In genomic region chr3:60301142-60301541, GRCh38 we compare ENCODE assay signal across 21 cellular contexts.
DNase-seq lines count a peak whose midpoint lies in the region; ATAC-seq, FAIRE-seq and TF ChIP-seq lines count a peak whose summit lies in the region.
"Had no signal": no experiment of that assay in that cellular context is flagged by ENCODE, and none has a peak within 500 bp of the region (broad histone marks: within the 10 kb centered on the region; RNA-seq: fewer than 3 reads in every experiment).

No MANE protein-coding gene starts in this region.

- POLR2A ChIA-PET in SK-N-SH (lab: Yijun Ruan, JAX), result no interaction called here

- CTCF ChIA-PET in SK-N-SH (lab: Yijun Ruan, JAX), result interaction anchor here (0.7 kb wide), 1 partner anchor 9 kb away, joined by 3 read pairs; no protein-coding TSS in a partner anchor

- H3K9me3 ChIP-seq in SK-N-SH (no peaks in the 10 kb centered on the region), astrocyte (ENCODE audit: insufficient read depth, low read depth, low read length) (no peaks in the 10 kb centered on the region), smooth muscle cell (replicated peaks; ENCODE audit: low read depth) (no peaks in the 10 kb centered on the region)

- H3K9me3 Mint-ChIP-seq in astrocyte (ENCODE audit: unreplicated experiment), result peaks cover 3% of the 10 kb centered on the region
- H3K9me3 Mint-ChIP-seq: immature natural killer cell; stimulated activated naive B cell treated with anti-CD40 and anti-IgM and Interleukin-4, amounts not matched to agents 10 μg/mL and 1 μg/mL and 100 μg/mL, for 72 hours had no signal

- H3K27me3 ChIP-seq in SK-N-SH (ENCODE audit: insufficient read depth) (no peaks in the 10 kb centered on the region), astrocyte (ENCODE audit: insufficient read depth, low read length) (no peaks in the 10 kb centered on the region), smooth muscle cell (ENCODE audit: low read depth) (no peaks in the 10 kb centered on the region)

- H4K20me1 ChIP-seq in SK-N-SH (ENCODE audit: insufficient read depth), result no peaks in the 10 kb centered on the region
- no peaks in the 10 kb centered on the region for H4K20me1 ChIP-seq in astrocyte (ENCODE audit: insufficient read depth, low read length)
- H4K20me1 ChIP-seq in smooth muscle cell (ENCODE audit: low read depth), result no peaks in the 10 kb centered on the region

- no peaks in the 10 kb centered on the region for H3K36me3 Mint-ChIP-seq in astrocyte (ENCODE audit: low read depth, unreplicated experiment)
- H3K36me3 Mint-ChIP-seq: immature natural killer cell, type B pancreatic cell had no signal

- H3K4me3 Mint-ChIP-seq in astrocyte (ENCODE audit: unreplicated experiment), result no peak overlapping the region
- H3K4me3 Mint-ChIP-seq: CD8-positive, alpha-beta memory T cell; immature natural killer cell; nephron; stimulated activated naive B cell treated with anti-CD40 and anti-IgM and Interleukin-4, amounts not matched to agents 10 μg/mL and 1 μg/mL and 100 μg/mL, for 72 hours; type B pancreatic cell had no signal

- peak; percentile 58 for ATAC-seq in SK-N-SH treated with all-trans-retinoic acid at 6 μM for 48 hours
- ATAC-seq: GM12878; stimulated activated naive B cell treated with anti-CD40 and anti-IgM and Interleukin-4, amounts not matched to agents 10 μg/mL and 1 μg/mL and 100 μg/mL, for 72 hours had no signal

- H3K4me3 ChIP-seq in SK-N-SH (ENCODE audit: low read depth in 2 of 2, low read length in 1 of 2) (no peak overlapping the region), astrocyte (ENCODE audit: insufficient read depth, low read depth, low read length) (no peak overlapping the region), fibroblast of pulmonary artery (replicated peaks; ENCODE audit: low read depth, low read length) (no peak overlapping the region), smooth muscle cell (no peak overlapping the region)
- H3K4me3 ChIP-seq: GM12878 had no signal

- H3K9ac ChIP-seq in SK-N-SH (no peak overlapping the region), astrocyte (ENCODE audit: low read length) (no peak overlapping the region), smooth muscle cell (ENCODE audit: low read depth) (no peak overlapping the region)

- H3K36me3 ChIP-seq in SK-N-SH (replicated peaks in 1 of 2; ENCODE audit: control insufficient read depth in 1 of 2, insufficient read depth in 2 of 2, low read length in 1 of 2), result no peaks in the 10 kb centered on the region
- H3K36me3 ChIP-seq in astrocyte (ENCODE audit: insufficient read depth, low read length), result no peaks in the 10 kb centered on the region
- no peaks in the 10 kb centered on the region for H3K36me3 ChIP-seq in smooth muscle cell (ENCODE audit: low read depth)

- H3K4me1 Mint-ChIP-seq in astrocyte (ENCODE audit: low read depth, unreplicated experiment), result peaks cover 7% of the 10 kb centered on the region
- H3K4me1 Mint-ChIP-seq: CD8-positive, alpha-beta memory T cell; immature natural killer cell had no signal

- DNase-seq in SK-N-SH, result no peak
- peak; percentile 81 for DNase-seq in astrocyte (ENCODE audit: low read depth)
- peak; percentile 86 for DNase-seq in fibroblast of pulmonary artery (ENCODE audit: low read depth)
- DNase-seq in smooth muscle cell (lab: John Stamatoyannopoulos, UW; ENCODE audit: unreplicated experiment), result no peak
- no peak for DNase-seq in COLO668 (lab: John Stamatoyannopoulos, UW; ENCODE audit: unreplicated experiment)
- DNase-seq in effector CD4-positive, alpha-beta T cell, result no peak
- DNase-seq in activated naive CD4-positive, alpha-beta T cell (lab: John Stamatoyannopoulos, UW), result no peak
- DNase-seq: activated CD4-positive, CD25-positive, alpha-beta regulatory T cell; activated CD8-positive, alpha-beta memory T cell treated with anti-CD3 and anti-CD28 coated beads for 24 hours; CD8-positive, alpha-beta memory T cell; immature natural killer cell; NCI-H1930; NCI-H510A; SHP77 treated with DMSO at 0.1 percent for 48 hours; stimulated activated naive B cell treated with anti-CD40 and anti-IgM and Interleukin-4, amounts not matched to agents 10 μg/mL and 1 μg/mL and 100 μg/mL, for 72 hours; T-helper 2 cell had no signal

- H3K4me1 ChIP-seq in SK-N-SH (ENCODE audit: control insufficient read depth in 1 of 2, insufficient read depth in 2 of 2, low read depth in 1 of 2, low read length in 1 of 2), result peaks cover 0 to 4% of the 10 kb centered on the region in 2 experiments; a peak in 1 of 4 replicates
- H3K4me1 ChIP-seq in astrocyte (ENCODE audit: insufficient read depth, low read length), result peaks cover 3% of the 10 kb centered on the region
- peaks cover 13% of the 10 kb centered on the region for H3K4me1 ChIP-seq in smooth muscle cell (ENCODE audit: low read depth)

- no peak overlapping the region for H2AFZ ChIP-seq in SK-N-SH (ENCODE audit: low read depth)
- H2AFZ ChIP-seq in astrocyte (ENCODE audit: low read depth, low read length), result no peak overlapping the region
- no peak overlapping the region for H2AFZ ChIP-seq in smooth muscle cell (ENCODE audit: low read depth)

- WGBS in SK-N-SH (ENCODE audit: low lambda C conversion rate), result 19% methylated on average over 2 of the region's 2 CpGs
- whole genome bisulfite sequencing in smooth muscle cell (ENCODE audit: low lambda C conversion rate), result 7% methylated on average over 2 of the region's 2 CpGs

- H3K9me2 ChIP-seq in SK-N-SH, result no peaks in the 10 kb centered on the region

- no peaks in the 10 kb centered on the region for H3K79me2 ChIP-seq in SK-N-SH (ENCODE audit: insufficient read depth)
- no peaks in the 10 kb centered on the region for H3K79me2 ChIP-seq in astrocyte (ENCODE audit: insufficient read depth, low read length)
- H3K79me2 ChIP-seq in smooth muscle cell (ENCODE audit: low read depth), result no peaks in the 10 kb centered on the region

- TF ChIP-seq CTCF in SK-N-SH (IDR thresholded peaks at IDR 0.05) (no peak), astrocyte (IDR thresholded peaks at IDR 0.05; ENCODE audit: insufficient read depth, low read depth, low read length) (no peak), fibroblast of pulmonary artery (IDR thresholded peaks at IDR 0.05; ENCODE audit: low read length, missing control alignments) (no peak), smooth muscle cell (IDR thresholded peaks at IDR 0.05; ENCODE audit: borderline replicate concordance, insufficient read depth, poor library complexity, severe bottlenecking) (no peak)

- no peak overlapping the region for H3K27ac Mint-ChIP-seq in astrocyte (ENCODE audit: unreplicated experiment)
- H3K27ac Mint-ChIP-seq: CD8-positive, alpha-beta memory T cell; immature natural killer cell; nephron; stimulated activated naive B cell treated with anti-CD40 and anti-IgM and Interleukin-4, amounts not matched to agents 10 μg/mL and 1 μg/mL and 100 μg/mL, for 72 hours; type B pancreatic cell had no signal

- H3K4me2 ChIP-seq in SK-N-SH (no peak overlapping the region), astrocyte (ENCODE audit: low read length) (peak overlapping the region; percentile 46), smooth muscle cell (peak overlapping the region; percentile 75)

- H3K27ac ChIP-seq in SK-N-SH (ENCODE audit: low read depth in 2 of 2, low read length in 1 of 2) (no peak overlapping the region), astrocyte (ENCODE audit: low read depth, low read length) (no peak overlapping the region), smooth muscle cell (ENCODE audit: low read depth) (peak overlapping the region; percentile 80)

- no peaks in the 10 kb centered on the region for H3K27me3 Mint-ChIP-seq in astrocyte (ENCODE audit: low read depth, unreplicated experiment)
- H3K27me3 Mint-ChIP-seq: stimulated activated naive B cell treated with anti-CD40 and anti-IgM and Interleukin-4, amounts not matched to agents 10 μg/mL and 1 μg/mL and 100 μg/mL, for 72 hours; type B pancreatic cell had no signal

- TF ChIP-seq RAD21 in SK-N-SH (IDR thresholded peaks at IDR 0.05; ENCODE audit: low read length), result no peak

- no peak for TF ChIP-seq EP300 in SK-N-SH (IDR thresholded peaks at IDR 0.05; ENCODE audit: borderline replicate concordance in 1 of 2, low read depth in 1 of 2, low read length in 1 of 2)

- H3F3A ChIP-seq in SK-N-SH (replicated peaks; ENCODE audit: insufficient read depth), result no peaks in the 10 kb centered on the region
- peaks cover 5% of the 10 kb centered on the region for H3F3A ChIP-seq in smooth muscle cell (ENCODE audit: low read depth)

- peak; percentile 80 for FAIRE-seq in astrocyte (lab: Jason Lieb, UNC)
- FAIRE-seq: A204.1, GM12878 had no signal

TF ChIP-seq in SK-N-SH treated with all-trans-retinoic acid at 6 μM for 48 hours, 23 proteins besides CTCF, POLR2A, EP300 and RAD21:
- no peak for TF ChIP-seq OSR1 (CRISPR knock-in tag; IDR thresholded peaks at IDR 0.05)
- no peak for TF ChIP-seq SNAI2 (CRISPR knock-in tag; IDR thresholded peaks at IDR 0.05)
- no peak for TF ChIP-seq ESRRG (CRISPR knock-in tag; IDR thresholded peaks at IDR 0.05)

TF ChIP-seq in SK-N-SH, 30 proteins besides CTCF, POLR2A, EP300 and RAD21:
- TF ChIP-seq POLR2AphosphoS5 (IDR thresholded peaks at IDR 0.05; ENCODE audit: low read depth, low read length) (no peak), YY1 (IDR thresholded peaks at IDR 0.05; ENCODE audit: low read depth) (no peak), FOXM1 (IDR thresholded peaks at IDR 0.05; ENCODE audit: low read depth) (no peak), FOXJ3 (CRISPR knock-in tag; IDR thresholded peaks at IDR 0.05) (no peak), TEAD4 (IDR thresholded peaks at IDR 0.05; ENCODE audit: borderline replicate concordance, insufficient read depth) (no peak), CHD2 (IDR thresholded peaks at IDR 0.05; ENCODE audit: low read length, partially characterized antibody) (no peak)

Comparison
In these comparisons a context has a peak if more than half of its experiments do, and no peak if none do; other contexts are left out.
1. DNase-seq: peak in astrocyte (single experiment) and fibroblast of pulmonary artery (single experiment); none in SK-N-SH (single experiment), smooth muscle cell (single experiment), COLO668 (single experiment), effector CD4-positive, alpha-beta T cell (single experiment) and activated naive CD4-positive, alpha-beta T cell (0 of 4).